In the genomic region with DNA sequence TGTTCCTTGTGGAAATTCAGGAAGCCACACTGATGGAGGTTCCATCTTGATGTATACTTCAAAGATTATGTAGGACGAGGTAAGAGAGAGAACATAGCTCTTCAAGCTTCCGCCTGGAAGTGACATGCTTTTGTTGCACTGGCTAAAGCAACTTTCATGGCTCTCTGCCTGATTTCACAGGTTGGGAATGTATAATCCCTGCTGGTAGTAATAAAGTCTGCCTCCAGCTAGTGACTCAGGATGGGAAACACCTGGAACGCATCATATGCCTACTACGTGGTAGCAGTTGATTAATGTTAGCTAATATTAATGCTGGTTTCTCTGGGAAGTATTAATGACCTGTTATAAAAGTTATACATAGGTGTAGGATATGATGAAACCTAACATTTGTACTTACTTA, we compare ENCODE assay signal across 13 cellular contexts.
A peak's percentile ranks its signal among the peaks of the same experiment; 100 is the strongest.
DNase-seq lines count a peak whose midpoint lies in the region; ATAC-seq and TF ChIP-seq lines count a peak whose summit lies in the region.
"Had no signal": no experiment of that assay in that cellular context is flagged by ENCODE, and none has a peak within 500 bp of the region (broad histone marks: within the 10 kb centered on the region; RNA-seq: fewer than 3 reads in every experiment).

No MANE protein-coding gene starts in this region.

- H3K9me3 ChIP-seq in lower lobe of right lung (no peaks in the 10 kb centered on the region), osteoblast (ENCODE audit: low read depth, low read length) (no peaks in the 10 kb centered on the region)

- intact Hi-C loops in lower lobe of right lung (cut with DNase I) = no loop called here

- ATAC-seq in lower lobe of right lung = no peak
- ATAC-seq: left lobe of liver had no signal

- H3K79me2 ChIP-seq in osteoblast (ENCODE audit: insufficient read depth, low read length) = no peaks in the 10 kb centered on the region

- H3K36me3 ChIP-seq in lower lobe of right lung = no peaks in the 10 kb centered on the region
- H3K36me3 ChIP-seq in osteoblast (ENCODE audit: insufficient read depth, low read length) = no peaks in the 10 kb centered on the region

- H3K4me3 ChIP-seq in fibroblast of mammary gland (ENCODE audit: control insufficient read depth, low read depth, low read length) (no peak overlapping the region), lower lobe of right lung (no peak overlapping the region), osteoblast (ENCODE audit: insufficient read depth, low read length) (no peak overlapping the region)
- H3K4me3 ChIP-seq: SK-N-MC had no signal

- TF ChIP-seq CTCF in fibroblast of mammary gland (conservative IDR thresholded peaks at IDR 0.05; ENCODE audit: control insufficient read depth, insufficient read depth, low read depth, low read length) = no peak
- no peak for TF ChIP-seq CTCF in lower lobe of right lung (IDR thresholded peaks at IDR 0.05)
- TF ChIP-seq CTCF in osteoblast (IDR thresholded peaks at IDR 0.05; ENCODE audit: extremely low read depth, low read depth, low read length) = no peak

- H3K4me1 ChIP-seq in lower lobe of right lung (no peaks in the 10 kb centered on the region), osteoblast (ENCODE audit: insufficient read depth, low read length) (no peaks in the 10 kb centered on the region)

- no peak overlapping the region for H3K4me2 ChIP-seq in osteoblast (ENCODE audit: insufficient read depth, low read length)

- H2AFZ ChIP-seq in osteoblast (ENCODE audit: low read length) = no peak overlapping the region

- no peak overlapping the region for H3K27ac ChIP-seq in lower lobe of right lung
- no peak overlapping the region for H3K27ac ChIP-seq in osteoblast (ENCODE audit: low read depth, low read length)
- H3K27ac ChIP-seq: SK-N-MC had no signal

- H4K20me1 ChIP-seq in osteoblast (ENCODE audit: insufficient read depth, low read length) = no peaks in the 10 kb centered on the region

- peak; percentile 72 for DNase-seq in GM04504 (ENCODE audit: low read depth)
- DNase-seq in RPMI7951 (ENCODE audit: low read depth) = peak; percentile 66
- DNase-seq in fibroblast of mammary gland (ENCODE audit: low read depth) = peak; percentile 85
- DNase-seq in renal cortical epithelial cell (ENCODE audit: low read depth) = peak; percentile 96
- DNase-seq in lower lobe of right lung = no peak
- no peak for DNase-seq in COLO668 (lab: John Stamatoyannopoulos, UW; ENCODE audit: unreplicated experiment)
- no peak for DNase-seq in osteoblast (ENCODE audit: insufficient read length, low spot score, missing footprints)
- DNase-seq in activated CD4-positive, alpha-beta T cell treated with anti-CD3 and anti-CD28 coated beads for 1 hour = no peak
- DNase-seq: activated B cell treated with CpG ODN at 0.5 μM for 24 hours; activated T-cell treated with anti-CD3 and anti-CD28 coated beads, Interleukin-2, amount 50 U/mL, for 24 hours; NCI-H146 had no signal

- H3K27me3 ChIP-seq in lower lobe of right lung (ENCODE audit: low read depth) = no peaks in the 10 kb centered on the region
- no peaks in the 10 kb centered on the region for H3K27me3 ChIP-seq in osteoblast (ENCODE audit: insufficient read depth, low read length)

Comparison
In these comparisons a context has a peak if more than half of its experiments do, and no peak if none do; other contexts are left out.
1. DNase-seq: peak in GM04504 (single experiment), RPMI7951 (single experiment), fibroblast of mammary gland (single experiment) and renal cortical epithelial cell (single experiment); none in lower lobe of right lung (single experiment), COLO668 (single experiment), osteoblast (single experiment) and activated CD4-positive, alpha-beta T cell treated with anti-CD3 and anti-CD28 coated beads for 1 hour (single experiment).